27 cellular contexts compared by ENCODE assay signal in genomic region chr1:6126028-6126427, GRCh38. TPM values are rescaled to one million over a fixed set of nuclear protein-coding genes. Genes with fewer than 3 reads are reported as not detected.
"Had no signal": no experiment of that assay in that cellular context is flagged by ENCODE, and none has a peak within 500 bp of the region (broad histone marks: within the 10 kb centered on the region; RNA-seq: fewer than 3 reads in every experiment).

No MANE protein-coding gene starts in this region.

- DNase-seq: activated B cell treated with CpG ODN at 0.5 μM for 24 hours; activated CD4-positive, alpha-beta memory T cell treated with anti-CD3 and anti-CD28 coated beads, Interleukin-2, amount 10 ng/mL, durations not matched to agents 7 days and 5 days; activated CD4-positive, alpha-beta T cell treated with anti-CD3 and anti-CD28 coated beads for 4 hours; activated gamma-delta T cell; activated naive CD4-positive, alpha-beta T cell treated with anti-CD3 and anti-CD28 coated beads, Interleukin-2, amount 50 U/mL, for 16 hours; activated T-cell treated with anti-CD3 and anti-CD28 coated beads, Interleukin-2, amount 50 U/mL, for 72 hours; brain microvascular endothelial cell; caudate nucleus; effector memory CD8-positive, alpha-beta T cell; mammary epithelial cell; stimulated activated CD4-positive, alpha-beta T cell treated with anti-CD3 and anti-CD28 coated beads, Interleukin-15, amount 100 ng/mL, for 24 hours; stimulated activated naive CD4-positive, alpha-beta T cell; substantia nigra; T1000; thyroid gland had no signal

- H3K36me3 Mint-ChIP-seq: natural killer cell treated with Interleukin-12 subunit alpha and Interleukin-12 subunit beta and Interleukin-15 and Interleukin-18, amount 100 ng/mL, for 72 hours had no signal

- H3K27ac ChIP-seq: ascending aorta, brain microvascular endothelial cell, heart left ventricle, pancreas, right lobe of liver, thyroid gland had no signal

- H3K27me3 Mint-ChIP-seq: activated CD4-positive, alpha-beta memory T cell treated with anti-CD3 and anti-CD28 coated beads, Interleukin-2, amount 10 ng/mL, durations not matched to agents 7 days and 5 days had no signal

- H3K36me3 ChIP-seq: ascending aorta, brain microvascular endothelial cell, heart left ventricle, pancreas, right lobe of liver, thyroid gland had no signal

- H3K9me3 Mint-ChIP-seq: activated B cell treated with CpG ODN at 0.5 μM for 24 hours; activated CD4-positive, alpha-beta memory T cell treated with anti-CD3 and anti-CD28 coated beads, Interleukin-2, amount 10 ng/mL, durations not matched to agents 7 days and 5 days; activated T-cell treated with anti-CD3 and anti-CD28 coated beads, Interleukin-2, amount 50 U/mL, for 72 hours; effector memory CD8-positive, alpha-beta T cell; natural killer cell treated with Interleukin-12 subunit alpha and Interleukin-12 subunit beta and Interleukin-15 and Interleukin-18, amount 100 ng/mL, for 72 hours; T-helper 1 cell treated with Interleukin-12 subunit alpha and Interleukin-12 subunit beta and Interleukin-4 antibody, amounts not matched to agents 30 μg/mL and 1 μg/mL, for 36 hours had no signal

- ATAC-seq: activated T-cell treated with anti-CD3 and anti-CD28 coated beads, Interleukin-2, amount 50 U/mL, for 72 hours; effector memory CD8-positive, alpha-beta T cell; esophagus mucosa; heart left ventricle; left lobe of liver; natural killer cell treated with Interleukin-12 subunit alpha and Interleukin-12 subunit beta and Interleukin-15 and Interleukin-18, amount 100 ng/mL, for 72 hours; pancreas; right lobe of liver had no signal

- H3K4me3 ChIP-seq: ascending aorta, heart left ventricle, pancreas, right lobe of liver, thyroid gland had no signal

- H3K27me3 ChIP-seq: ascending aorta, brain microvascular endothelial cell, pancreas, right lobe of liver, thyroid gland had no signal

- H3K27ac Mint-ChIP-seq: activated B cell treated with CpG ODN at 0.5 μM for 24 hours; activated CD4-positive, alpha-beta memory T cell treated with anti-CD3 and anti-CD28 coated beads, Interleukin-2, amount 10 ng/mL, durations not matched to agents 7 days and 5 days; activated T-cell treated with anti-CD3 and anti-CD28 coated beads, Interleukin-2, amount 50 U/mL, for 72 hours; effector memory CD8-positive, alpha-beta T cell; natural killer cell treated with Interleukin-12 subunit alpha and Interleukin-12 subunit beta and Interleukin-15 and Interleukin-18, amount 100 ng/mL, for 72 hours; T-helper 1 cell treated with Interleukin-12 subunit alpha and Interleukin-12 subunit beta and Interleukin-4 antibody, amounts not matched to agents 30 μg/mL and 1 μg/mL, for 36 hours had no signal

- FAIRE-seq: endothelial cell of umbilical vein, frontal cortex, keratinocyte, pancreas, small intestine had no signal

- H3K4me1 ChIP-seq: ascending aorta, pancreas, right lobe of liver, thyroid gland had no signal

- H3K4me3 Mint-ChIP-seq: activated B cell treated with CpG ODN at 0.5 μM for 24 hours; activated CD4-positive, alpha-beta memory T cell treated with anti-CD3 and anti-CD28 coated beads, Interleukin-2, amount 10 ng/mL, durations not matched to agents 7 days and 5 days; activated T-cell treated with anti-CD3 and anti-CD28 coated beads, Interleukin-2, amount 50 U/mL, for 72 hours; effector memory CD8-positive, alpha-beta T cell; natural killer cell treated with Interleukin-12 subunit alpha and Interleukin-12 subunit beta and Interleukin-15 and Interleukin-18, amount 100 ng/mL, for 72 hours; T-helper 1 cell treated with Interleukin-12 subunit alpha and Interleukin-12 subunit beta and Interleukin-4 antibody, amounts not matched to agents 30 μg/mL and 1 μg/mL, for 36 hours had no signal

- H3K9me3 ChIP-seq: ascending aorta, heart left ventricle, pancreas, right lobe of liver, thyroid gland had no signal

RNA-seq across cellular contexts. Expression of gene CHD5, which starts 54.1 kb away (rescaled TPM):
- total RNA-seq: right lobe of liver had no signal
